In genomic region chr15:41922353-41922752, GRCh38 we compare ENCODE assay signal across 12 cellular contexts.
"Had no signal": no experiment of that assay in that cellular context is flagged by ENCODE, and none has a peak within 500 bp of the region (broad histone marks: within the 10 kb centered on the region; RNA-seq: fewer than 3 reads in every experiment).

No MANE protein-coding gene starts in this region.

- DNase-seq: activated CD4-positive, alpha-beta T cell treated with anti-CD3 and anti-CD28 coated beads, Interleukin-2, amount 10 ng/mL, durations not matched to agents 24 days and 14 days; activated naive CD4-positive, alpha-beta T cell treated with anti-CD3 and anti-CD28 coated beads for 36 hours; caudate nucleus; effector CD8-positive, alpha-beta T cell; hippocampal formation; mammary epithelial cell had no signal

- H3K9me3 ChIP-seq: gastroesophageal sphincter, tibial nerve had no signal

- H3K27ac ChIP-seq: skin epidermis had no signal

- H3K27me3 ChIP-seq: gastroesophageal sphincter, tibial nerve had no signal

- ATAC-seq: activated T-helper 17 cell treated with anti-CD3 and anti-CD28 coated beads, Interleukin-2, amount 50 U/mL, for 72 hours; gastroesophageal sphincter; SK-N-SH treated with all-trans-retinoic acid at 6 μM for 48 hours had no signal

- H3K4me3 ChIP-seq: coronary artery, gastroesophageal sphincter, skin epidermis, tibial nerve had no signal
